ENCODE assay signal across 18 cellular contexts in the genomic region with DNA sequence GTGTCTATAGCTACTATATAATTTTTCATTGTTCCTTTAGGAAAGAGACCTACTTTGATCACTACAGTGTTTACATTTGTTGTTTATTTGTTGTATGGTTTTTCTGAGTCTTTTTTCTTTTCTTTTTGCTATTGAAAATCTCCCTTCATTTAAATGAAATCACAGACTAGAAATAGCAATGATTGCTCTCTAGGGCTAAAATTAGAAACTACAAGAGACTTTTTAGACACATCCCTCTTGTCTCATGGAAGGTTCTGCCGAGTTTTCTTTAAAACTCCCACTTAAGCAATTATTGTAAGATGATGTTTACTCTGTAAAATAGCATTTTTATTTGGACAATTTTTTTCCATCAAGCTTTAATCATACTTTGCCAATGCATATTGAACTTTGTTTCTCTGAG.
A peak's percentile ranks its signal among the peaks of the same experiment; 100 is the strongest.
DNase-seq lines count a peak whose midpoint lies in the region; ATAC-seq and TF ChIP-seq lines count a peak whose summit lies in the region.
"Had no signal": no experiment of that assay in that cellular context is flagged by ENCODE, and none has a peak within 500 bp of the region (broad histone marks: within the 10 kb centered on the region; RNA-seq: fewer than 3 reads in every experiment).

No MANE protein-coding gene starts in this region.

- peak overlapping the region; percentile 88 for H3K4me3 Mint-ChIP-seq in chondrocyte (ENCODE audit: unreplicated experiment)
- H3K4me3 Mint-ChIP-seq in nephron progenitor cell: peak overlapping the region; percentile 97
- H3K4me3 Mint-ChIP-seq in effector memory CD8-positive, alpha-beta T cell: no peak overlapping the region

- H3K27ac ChIP-seq in thyroid gland: peak overlapping the region; percentile 84 to 95 (median 88)
- H3K27ac ChIP-seq: 22Rv1, RWPE1 had no signal

- TF ChIP-seq POLR2A in thyroid gland (IDR thresholded peaks at IDR 0.05): no peak

- intact Hi-C loops in thyroid gland (cut with DNase I): no loop called here

- H3K4me1 Mint-ChIP-seq in chondrocyte (ENCODE audit: low read depth) (peaks cover 64% of the 10 kb centered on the region), nephron progenitor cell (peaks cover 81% of the 10 kb centered on the region)
- peaks cover 0 to 5% of the 10 kb centered on the region in 2 donors for H3K4me1 Mint-ChIP-seq in effector memory CD8-positive, alpha-beta T cell (ENCODE audit: low read depth in 2 of 2)

- 14 to 15% methylated on average over 1 of the region's 1 CpG for WGBS in thyroid gland, 2 donors

- no peaks in the 10 kb centered on the region for H3K27me3 ChIP-seq in thyroid gland

- H3K9me3 Mint-ChIP-seq in chondrocyte (ENCODE audit: low read depth) (no peaks in the 10 kb centered on the region), nephron progenitor cell (no peaks in the 10 kb centered on the region)
- no peaks in the 10 kb centered on the region for H3K9me3 Mint-ChIP-seq in effector memory CD8-positive, alpha-beta T cell
- H3K9me3 Mint-ChIP-seq: activated T-helper 2 cell treated with anti-CD3 and anti-CD28 coated beads, Interferon-gamma antibody, Interleukin-2, Interleukin-4, amounts not matched to agents 10 μg/mL and 5 μg/mL and 100 μg/mL, durations not matched to agents 14 hours and 24 hours and 36 hours had no signal

- H3K36me3 Mint-ChIP-seq in chondrocyte (ENCODE audit: low read depth): no peaks in the 10 kb centered on the region
- no peaks in the 10 kb centered on the region for H3K36me3 Mint-ChIP-seq in nephron progenitor cell (ENCODE audit: low read depth)
- no peaks in the 10 kb centered on the region for H3K36me3 Mint-ChIP-seq in effector memory CD8-positive, alpha-beta T cell (ENCODE audit: insufficient read depth)

- no peak for ATAC-seq in effector memory CD8-positive, alpha-beta T cell (replicated peaks)

- DNase-seq in NCI-H2227 (lab: John Stamatoyannopoulos, UW; ENCODE audit: unreplicated experiment) (peak; percentile 28), NCI-H2227 treated with DMSO at 0.1 percent for 48 hours (lab: John Stamatoyannopoulos, UW) (no peak), chondrocyte (ENCODE audit: low spot score) (no peak), nephron progenitor cell (no peak), thyroid gland (no peak), DMS153 treated with DMSO at 0.1 percent for 48 hours (lab: John Stamatoyannopoulos, UW; ENCODE audit: unreplicated experiment) (no peak), SW480 (ENCODE audit: low spot score) (no peak)
- DNase-seq in effector memory CD8-positive, alpha-beta T cell: no peak
- DNase-seq: activated CD4-positive, alpha-beta T cell treated with anti-CD3 and anti-CD28 coated beads, Interleukin-2, amount 50 U/mL, for 1 hour; erythroblast; mesendoderm; NCI-H1694 treated with DMSO at 0.1 percent for 48 hours; NCI-H524 treated with DMSO at 0.1 percent for 48 hours; stomach; T1000 had no signal

- peak overlapping the region in 2 of 3 donors; percentile 39 to 52 for H3K4me3 ChIP-seq in thyroid gland (replicated peaks in 1 of 3)

- TF ChIP-seq CTCF in chondrocyte (IDR thresholded peaks at IDR 0.05) (no peak), nephron progenitor cell (IDR thresholded peaks at IDR 0.05) (no peak), thyroid gland (IDR thresholded peaks at IDR 0.05) (no peak)

- H3K27me3 Mint-ChIP-seq in chondrocyte (ENCODE audit: low read depth): no peaks in the 10 kb centered on the region
- H3K27me3 Mint-ChIP-seq in nephron progenitor cell (ENCODE audit: low read depth, poor library complexity): no peaks in the 10 kb centered on the region
- peaks cover 62 to 84% of the 10 kb centered on the region in 2 donors for H3K27me3 Mint-ChIP-seq in effector memory CD8-positive, alpha-beta T cell

- H3K27ac Mint-ChIP-seq in chondrocyte (ENCODE audit: unreplicated experiment) (peak overlapping the region; percentile 96), nephron progenitor cell (peak overlapping the region; percentile 85)
- H3K27ac Mint-ChIP-seq in effector memory CD8-positive, alpha-beta T cell: no peak overlapping the region
- H3K27ac Mint-ChIP-seq: activated T-helper 2 cell treated with anti-CD3 and anti-CD28 coated beads, Interferon-gamma antibody, Interleukin-2, Interleukin-4, amounts not matched to agents 10 μg/mL and 5 μg/mL and 100 μg/mL, durations not matched to agents 14 hours and 24 hours and 36 hours had no signal

- peaks cover 43 to 50% of the 10 kb centered on the region in 2 donors for H3K4me1 ChIP-seq in thyroid gland

- no peaks in the 10 kb centered on the region for H3K36me3 ChIP-seq in thyroid gland
- H3K36me3 ChIP-seq: stomach had no signal

- no peaks in the 10 kb centered on the region for H3K9me3 ChIP-seq in thyroid gland
- H3K9me3 ChIP-seq: stomach had no signal

Comparison
In these comparisons a context has a peak if more than half of its experiments do, and no peak if none do; other contexts are left out.
1. H3K27ac Mint-ChIP-seq: peak in chondrocyte (single experiment) and nephron progenitor cell (single experiment); none in effector memory CD8-positive, alpha-beta T cell (0 of 2).
2. H3K4me3 Mint-ChIP-seq: peak in chondrocyte (single experiment) and nephron progenitor cell (single experiment); none in effector memory CD8-positive, alpha-beta T cell (0 of 2).